Comparison of ENCODE assay signal across 26 cellular contexts in the genomic region with DNA sequence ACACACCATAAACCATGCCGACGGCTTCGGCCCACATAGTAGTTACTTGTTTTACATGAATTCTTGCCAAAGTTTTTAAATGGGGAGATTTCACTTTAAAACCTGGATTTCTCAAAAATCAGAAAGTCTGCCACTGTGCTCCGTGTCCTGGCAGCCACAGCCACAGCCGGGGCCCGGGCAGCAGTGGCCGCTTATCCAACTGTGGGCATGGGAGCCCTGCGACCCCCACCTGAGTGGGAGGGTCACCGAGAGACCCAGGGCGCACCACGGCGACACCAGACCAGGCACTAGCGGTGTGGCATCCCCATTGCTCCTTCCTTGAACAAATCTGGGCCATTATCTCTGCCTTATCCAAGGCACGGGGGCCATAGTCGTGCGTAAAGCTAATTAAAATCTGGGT.
"Had no signal": no experiment of that assay in that cellular context is flagged by ENCODE, and none has a peak within 500 bp of the region (broad histone marks: within the 10 kb centered on the region; RNA-seq: fewer than 3 reads in every experiment).

No MANE protein-coding gene starts in this region.

- H3K27ac ChIP-seq: stomach, suprapubic skin, testis, thoracic aorta, thyroid gland, tibial artery, tibial nerve, transverse colon, upper lobe of left lung, upper lobe of right lung, uterus, vagina had no signal

- DNase-seq: stimulated activated CD4-positive, alpha-beta T cell treated with anti-CD3 and anti-CD28 coated beads, Interleukin-2, amount 100 ng/mL, for 48 hours; stimulated activated CD4-positive, alpha-beta T cell treated with anti-CD3 and anti-CD28 coated beads, Interleukin-4, amount 100 ng/mL, for 1 hour; stimulated activated CD4-positive, alpha-beta T cell treated with anti-CD3 and anti-CD28 coated beads, Interleukin-4, amount 100 ng/mL, for 24 hours; stimulated activated CD4-positive, alpha-beta T cell treated with anti-CD3 and anti-CD28 coated beads, Interleukin-4, amount 100 ng/mL, for 4 hours; stimulated activated CD8-positive, alpha-beta memory T cell treated with anti-CD3 and anti-CD28 coated beads, Interleukin-4, amount 100 ng/mL, for 48 hours; stimulated activated naive B cell treated with anti-CD40 and anti-IgM and Interleukin-4, amounts not matched to agents 10 μg/mL and 1 μg/mL and 100 μg/mL, for 72 hours; stimulated activated naive CD4-positive, alpha-beta T cell; stimulated activated naive CD4-positive, alpha-beta T cell treated with Interleukin-2 at 50 U/mL for 16 hours; stimulated activated naive CD8-positive, alpha-beta T cell treated with anti-CD3 and anti-CD28 coated beads, Interleukin-15, amount 100 ng/mL, for 72 hours; stimulated activated naive CD8-positive, alpha-beta T cell treated with anti-CD3 and anti-CD28 coated beads, Interleukin-15, Interleukin-2, amounts not matched to agents 100 U/mL and 50 U/mL, for 24 hours; stomach; testis; thyroid gland; tibial artery; transverse colon; trophoblast cell; upper lobe of right lung; uterus had no signal

- H3K27me3 ChIP-seq: suprapubic skin, testis, thyroid gland, tibial artery, upper lobe of left lung, upper lobe of right lung, uterus, vagina had no signal

- ATAC-seq: stimulated activated effector memory CD8-positive, alpha-beta T cell treated with anti-CD3 and anti-CD28 coated beads, Interleukin-12 subunit alpha, Interleukin-12 subunit beta, amount 100 ng/mL, for 72 hours; stimulated activated memory B cell treated with anti-CD40 and anti-IgM and Interleukin-4, amounts not matched to agents 10 μg/mL and 1 μg/mL and 100 μg/mL, for 72 hours; stimulated activated naive B cell treated with anti-CD40 and anti-IgM and Interleukin-4, amounts not matched to agents 10 μg/mL and 1 μg/mL and 100 μg/mL, for 72 hours; stimulated activated naive CD8-positive, alpha-beta T cell treated with anti-CD3 and anti-CD28 coated beads, Interleukin-15, Interleukin-2, amounts not matched to agents 100 U/mL and 50 U/mL, for 24 hours; upper lobe of right lung had no signal

- H3K4me1 ChIP-seq: stomach, testis, thyroid gland, tibial artery, transverse colon, upper lobe of left lung, upper lobe of right lung, uterus, vagina had no signal

- H3K9me3 ChIP-seq: stomach, suprapubic skin, testis, thoracic aorta, thyroid gland, tibial artery, tibial nerve, transverse colon, upper lobe of left lung, upper lobe of right lung, uterus, vagina had no signal

- H3K4me3 ChIP-seq: stomach, suprapubic skin, testis, thoracic aorta, thyroid gland, tibial artery, tibial nerve, transverse colon, upper lobe of left lung, upper lobe of right lung, uterus, vagina had no signal

- H3K36me3 ChIP-seq: stomach, suprapubic skin, thoracic aorta, thyroid gland, tibial artery, tibial nerve, transverse colon, upper lobe of left lung, upper lobe of right lung, uterus, vagina had no signal

- FAIRE-seq: urothelium cell line had no signal
